Comparison of ENCODE assay signal across 16 cellular contexts in genomic region chr4:13860126-13860525, GRCh38.
DNase-seq lines count a peak whose midpoint lies in the region; ATAC-seq and TF ChIP-seq lines count a peak whose summit lies in the region.
"Had no signal": no experiment of that assay in that cellular context is flagged by ENCODE, and none has a peak within 500 bp of the region (broad histone marks: within the 10 kb centered on the region; RNA-seq: fewer than 3 reads in every experiment).

No MANE protein-coding gene starts in this region.

- H3K27me3 Mint-ChIP-seq in MCF 10A (ENCODE audit: insufficient read depth, unreplicated experiment): no peaks in the 10 kb centered on the region
- no peaks in the 10 kb centered on the region for H3K27me3 Mint-ChIP-seq in WTC11 (ENCODE audit: low read depth)

- no peaks in the 10 kb centered on the region for H3K4me1 ChIP-seq in breast epithelium
- peaks cover 22% of the 10 kb centered on the region for H3K4me1 ChIP-seq in hepatocyte (ENCODE audit: insufficient read depth)
- H3K4me1 ChIP-seq: thyroid gland had no signal

- H3K4me1 Mint-ChIP-seq in MCF 10A (ENCODE audit: insufficient read depth, unreplicated experiment) (no peaks in the 10 kb centered on the region), WTC11 (peaks cover 8% of the 10 kb centered on the region)
- H3K4me1 Mint-ChIP-seq: natural killer cell had no signal

- H3K36me3 ChIP-seq in breast epithelium: no peaks in the 10 kb centered on the region
- no peaks in the 10 kb centered on the region for H3K36me3 ChIP-seq in hepatocyte (replicated peaks; ENCODE audit: insufficient read depth, low read depth)
- H3K36me3 ChIP-seq: thyroid gland had no signal

- POLR2A ChIA-PET in MCF 10A (lab: Yijun Ruan, JAX): interaction anchor here (0.6 kb wide), 1 partner anchor 185 kb away, joined by 4 read pairs; no protein-coding TSS in a partner anchor
- POLR2A ChIA-PET in WTC11 (lab: Charles Lee): no interaction called here

- H3K9me2 ChIP-seq in hepatocyte (replicated peaks; ENCODE audit: insufficient read depth): no peaks in the 10 kb centered on the region

- ATAC-seq in WTC11 (peak; percentile 91), GM19395 (IDR thresholded peaks at IDR 0.05; ENCODE audit: unreplicated experiment) (no peak), HG03565 (IDR thresholded peaks at IDR 0.05; ENCODE audit: unreplicated experiment) (no peak)
- ATAC-seq: activated CD4-positive, CD25-positive, alpha-beta regulatory T cell treated with anti-CD3 and anti-CD28 coated beads, Interleukin-2, amount 50 U/mL, for 24 hours; natural killer cell had no signal

- H3K27me3 ChIP-seq in breast epithelium (no peaks in the 10 kb centered on the region), hepatocyte (no peaks in the 10 kb centered on the region)
- H3K27me3 ChIP-seq: thyroid gland had no signal

- no peak for TF ChIP-seq POLR2A in breast epithelium (IDR thresholded peaks at IDR 0.05)

- H3K27ac Mint-ChIP-seq in MCF 10A (ENCODE audit: low read depth, unreplicated experiment): no peak overlapping the region
- H3K27ac Mint-ChIP-seq in WTC11: no peak overlapping the region
- H3K27ac Mint-ChIP-seq: natural killer cell had no signal

- 94% methylated on average over 1 of the region's 1 CpG for WGBS in hepatocyte (ENCODE audit: low lambda C conversion rate, missing lambda C conversion rate)

- H3K36me3 Mint-ChIP-seq in MCF 10A (ENCODE audit: insufficient read depth, unreplicated experiment) (no peaks in the 10 kb centered on the region), WTC11 (peaks cover 9% of the 10 kb centered on the region)
- H3K36me3 Mint-ChIP-seq: natural killer cell had no signal

- TF ChIP-seq CTCF in MCF 10A (IDR thresholded peaks at IDR 0.05; ENCODE audit: unreplicated experiment): no peak
- no peak for TF ChIP-seq CTCF in breast epithelium (IDR thresholded peaks at IDR 0.05)
- TF ChIP-seq CTCF in WTC11 (IDR thresholded peaks at IDR 0.05): peak; percentile 12; the same call in 1 of the 2 replicates
- TF ChIP-seq CTCF in hepatocyte (IDR thresholded peaks at IDR 0.05; ENCODE audit: poor library complexity): peak; percentile 20

- H3K4me3 Mint-ChIP-seq in MCF 10A (ENCODE audit: unreplicated experiment) (no peak overlapping the region), WTC11 (no peak overlapping the region)
- H3K4me3 Mint-ChIP-seq: natural killer cell had no signal

- no peak overlapping the region for H3K27ac ChIP-seq in breast epithelium
- H3K27ac ChIP-seq in hepatocyte: no peak overlapping the region
- H3K27ac ChIP-seq: GM23248, thyroid gland had no signal

- H3K4me2 ChIP-seq in hepatocyte: no peak overlapping the region

- H3K9me3 Mint-ChIP-seq in MCF 10A (ENCODE audit: unreplicated experiment) (peaks cover 8% of the 10 kb centered on the region), WTC11 (peaks cover 14% of the 10 kb centered on the region)

- no peaks in the 10 kb centered on the region for H3K79me2 ChIP-seq in hepatocyte

- intact Hi-C loops in MCF 10A (cut with micrococcal nuclease) (no loop called here), breast epithelium (cut with DNase I; ENCODE audit: low total_unique reads) (no loop called here)

- H3K9me3 ChIP-seq in breast epithelium: peaks cover 0 to 8% of the 10 kb centered on the region in 2 donors
- H3K9me3 ChIP-seq in hepatocyte (ENCODE audit: low read depth): no peaks in the 10 kb centered on the region
- H3K9me3 ChIP-seq: thyroid gland had no signal

- DNase-seq in MCF 10A (ENCODE audit: unreplicated experiment) (peak; percentile 6), breast epithelium (ENCODE audit: low spot score in 2 of 2) (no peak), WTC11 (ENCODE audit: low spot score) (peak; percentile 11), hepatocyte (ENCODE audit: low spot score) (no peak), renal cortical epithelial cell (ENCODE audit: low read depth) (peak; percentile 75), ecto neural progenitor cell (ENCODE audit: low spot score) (no peak)
- DNase-seq: activated T-cell treated with anti-CD3 and anti-CD28 coated beads, Interleukin-2, amount 50 U/mL, for 1 hour; GM23248; natural killer cell; NCI-H1436; NCI-H69; small intestine; thyroid gland had no signal

- no TSS peak for BruUV-seq in MCF 10A (replicated peaks; lab: Mats Ljungman, UMichigan)

- CTCF ChIA-PET in MCF 10A (lab: Yijun Ruan, JAX): interaction anchor here (0.6 kb wide), 1 partner anchor 203 kb away, joined by 4 read pairs; no protein-coding TSS in a partner anchor
- CTCF ChIA-PET in WTC11 (lab: Charles Lee): interaction anchor here (0.8 to 2.0 kb wide), 7 partner anchors 16 to 248 kb away, joined by 3 to 8 read pairs (median 4); no protein-coding TSS in a partner anchor

- H3K4me3 ChIP-seq in breast epithelium: no peak overlapping the region
- H3K4me3 ChIP-seq in hepatocyte: no peak overlapping the region
- H3K4me3 ChIP-seq: GM23248, thyroid gland had no signal

- no peaks in the 10 kb centered on the region for H4K20me1 ChIP-seq in hepatocyte (ENCODE audit: insufficient read depth, poor library complexity, severe bottlenecking)

- H2AFZ ChIP-seq in hepatocyte: no peak overlapping the region
- H2AFZ ChIP-seq: GM23248 had no signal

TF ChIP-seq in WTC11, 78 proteins besides CTCF, POLR2A, EP300 and RAD21:
- TF ChIP-seq ZMAT4 (CRISPR knock-in tag; IDR thresholded peaks at IDR 0.05) (no peak), ZNF317 (CRISPR knock-in tag; IDR thresholded peaks at IDR 0.05; ENCODE audit: borderline replicate concordance, low read depth) (no peak), FOXP1 (CRISPR knock-in tag; IDR thresholded peaks at IDR 0.05; ENCODE audit: borderline replicate concordance) (no peak), ZNF671 (CRISPR knock-in tag; IDR thresholded peaks at IDR 0.05) (no peak), ZNF219 (CRISPR knock-in tag; IDR thresholded peaks at IDR 0.05; ENCODE audit: borderline replicate concordance) (no peak), MXD4 (CRISPR knock-in tag; IDR thresholded peaks at IDR 0.05; ENCODE audit: borderline replicate concordance) (no peak), GTF2I (CRISPR knock-in tag; conservative IDR thresholded peaks at IDR 0.05) (no peak), ZNF532 (CRISPR knock-in tag; IDR thresholded peaks at IDR 0.05; ENCODE audit: borderline replicate concordance) (no peak), ZNF232 (CRISPR knock-in tag; IDR thresholded peaks at IDR 0.05) (no peak)
TF ChIP-seq in WTC11: peak in this region for 0.

Comparison
In these comparisons a context has a peak if more than half of its experiments do, and no peak if none do; other contexts are left out.
1. DNase-seq: peak in MCF 10A (single experiment), WTC11 (single experiment) and renal cortical epithelial cell (single experiment); none in breast epithelium (0 of 2), hepatocyte (single experiment) and ecto neural progenitor cell (single experiment).
2. CTCF ChIP-seq: peak in WTC11 (single experiment) and hepatocyte (single experiment); none in MCF 10A (single experiment) and breast epithelium (0 of 3).